Comparison of ENCODE assay signal across 22 cellular contexts in genomic region chr9:20505574-20505973, GRCh38.
"Had no signal": no experiment of that assay in that cellular context is flagged by ENCODE, and none has a peak within 500 bp of the region (broad histone marks: within the 10 kb centered on the region; RNA-seq: fewer than 3 reads in every experiment).

No MANE protein-coding gene starts in this region.

- H3K36me3 Mint-ChIP-seq: stimulated activated memory B cell treated with anti-CD40 and anti-IgM and Interleukin-4, amounts not matched to agents 10 μg/mL and 1 μg/mL and 100 μg/mL, for 72 hours had no signal

- H3K9me3 Mint-ChIP-seq: activated T-helper 1 cell treated with anti-CD3 and anti-CD28 coated beads, Interleukin-12 subunit alpha, Interleukin-12 subunit beta, Interleukin-2, Interleukin-4 antibody, amounts not matched to agents 30 ng/mL and 10 ng/mL and 1 ng/mL, durations not matched to agents 14 hours and 24 hours and 36 hours had no signal

- H3K27ac ChIP-seq: adrenal gland, breast epithelium, heart left ventricle, spleen, thoracic aorta, upper lobe of right lung had no signal

- H3K4me3 Mint-ChIP-seq: activated T-helper 1 cell treated with anti-CD3 and anti-CD28 coated beads, Interleukin-12 subunit alpha, Interleukin-12 subunit beta, Interleukin-2, Interleukin-4 antibody, amounts not matched to agents 30 ng/mL and 10 ng/mL and 1 ng/mL, durations not matched to agents 14 hours and 24 hours and 36 hours; nephron; stimulated activated memory B cell treated with anti-CD40 and anti-IgM and Interleukin-4, amounts not matched to agents 10 μg/mL and 1 μg/mL and 100 μg/mL, for 72 hours had no signal

- ATAC-seq: heart left ventricle; left lobe of liver; stimulated activated memory B cell treated with anti-CD40 and anti-IgM and Interleukin-4, amounts not matched to agents 10 μg/mL and 1 μg/mL and 100 μg/mL, for 72 hours; upper lobe of right lung had no signal

- H3K4me1 ChIP-seq: breast epithelium, upper lobe of right lung had no signal

- H3K27ac Mint-ChIP-seq: activated T-helper 1 cell treated with anti-CD3 and anti-CD28 coated beads, Interleukin-12 subunit alpha, Interleukin-12 subunit beta, Interleukin-2, Interleukin-4 antibody, amounts not matched to agents 30 ng/mL and 10 ng/mL and 1 ng/mL, durations not matched to agents 14 hours and 24 hours and 36 hours; stimulated activated memory B cell treated with anti-CD40 and anti-IgM and Interleukin-4, amounts not matched to agents 10 μg/mL and 1 μg/mL and 100 μg/mL, for 72 hours had no signal

- DNase-seq: activated CD4-positive, alpha-beta T cell treated with anti-CD3 and anti-CD28 coated beads for 48 hours; activated CD4-positive, CD25-positive, alpha-beta regulatory T cell; activated CD8-positive, alpha-beta memory T cell treated with anti-CD3 and anti-CD28 coated beads for 24 hours; adrenal gland; cerebellar nuclear complex; cortex of kidney; heart left ventricle; kidney; nucleus accumbens; spleen; stimulated activated CD4-positive, alpha-beta T cell treated with anti-CD3 and anti-CD28 coated beads, Interleukin-4, amount 100 ng/mL, for 4 hours; T1000; upper lobe of right lung had no signal

- FAIRE-seq: astrocyte, frontal cortex, kidney had no signal

- H3K27me3 ChIP-seq: adrenal gland, breast epithelium, heart left ventricle, spleen, upper lobe of right lung had no signal

- H3K9me3 ChIP-seq: adrenal gland, breast epithelium, spleen, thoracic aorta, upper lobe of right lung had no signal

- H3K36me3 ChIP-seq: adrenal gland, breast epithelium, heart left ventricle, spleen, thoracic aorta, upper lobe of right lung had no signal

- H3K27me3 Mint-ChIP-seq: stimulated activated memory B cell treated with anti-CD40 and anti-IgM and Interleukin-4, amounts not matched to agents 10 μg/mL and 1 μg/mL and 100 μg/mL, for 72 hours had no signal

- H3K4me3 ChIP-seq: adrenal gland, breast epithelium, heart left ventricle, lung, spleen, thoracic aorta, upper lobe of right lung had no signal
